In genomic region chr10:132329565-132330485, GRCh38 we compare ENCODE assay signal across 8 cellular contexts. TPM values are rescaled to one million over a fixed set of nuclear protein-coding genes. Genes with fewer than 3 reads are reported as not detected.
A peak's percentile ranks its signal among the peaks of the same experiment; 100 is the strongest.
DNase-seq lines count a peak whose midpoint lies in the region; ATAC-seq and TF ChIP-seq lines count a peak whose summit lies in the region.

No MANE protein-coding gene starts in this region.

- H3K9me3 ChIP-seq in stomach smooth muscle (ENCODE audit: control insufficient read depth in 2 of 2, low read length in 2 of 2), result no peaks in the 10 kb centered on the region

- TF ChIP-seq CTCF in kidney epithelial cell (IDR thresholded peaks at IDR 0.05; ENCODE audit: insufficient read depth, low read length, poor library complexity, severe bottlenecking), result no peak

- no peak for ATAC-seq in HG02678 (IDR thresholded peaks at IDR 0.05; ENCODE audit: unreplicated experiment)

- DNase-seq in GM03348 (ENCODE audit: low spot score) (peak; percentile 66), M059J (ENCODE audit: low read depth) (peak; percentile 38), kidney epithelial cell (ENCODE audit: low read depth) (peak; percentile 48), NAMALWA (ENCODE audit: low spot score) (no peak), superior temporal gyrus (ENCODE audit: extremely low spot score) (no peak)
- DNase-seq in activated effector memory CD4-positive, alpha-beta T cell treated with anti-CD3 and anti-CD28 coated beads, Interleukin-2, amount 50 U/mL, for 16 hours, result peak; percentile 80

- peaks cover 18% of the 10 kb centered on the region for H3K4me1 ChIP-seq in stomach smooth muscle (ENCODE audit: control insufficient read depth, insufficient read depth, low read length)

- no peaks in the 10 kb centered on the region for H3K27me3 ChIP-seq in kidney epithelial cell (ENCODE audit: control insufficient read depth, insufficient read depth, low read length)
- no peaks in the 10 kb centered on the region for H3K27me3 ChIP-seq in stomach smooth muscle (ENCODE audit: control insufficient read depth in 1 of 2, insufficient read depth in 2 of 2, low read length in 2 of 2)

- H3K4me3 ChIP-seq in kidney epithelial cell (ENCODE audit: low read depth, low read length) (peak overlapping the region; percentile 81), stomach smooth muscle (ENCODE audit: low read length in 2 of 2) (peak overlapping the region; percentile 44 to 52)

- H3K9ac ChIP-seq in stomach smooth muscle (ENCODE audit: low read length in 2 of 2), result peak overlapping the region in 1 of 2 donors; percentile 40

- H3K36me3 ChIP-seq in kidney epithelial cell (ENCODE audit: control insufficient read depth, insufficient read depth, low read length), result no peaks in the 10 kb centered on the region
- H3K36me3 ChIP-seq in stomach smooth muscle (ENCODE audit: control insufficient read depth in 2 of 2, insufficient read depth in 2 of 2, low read length in 2 of 2), result no peaks in the 10 kb centered on the region

- no peak overlapping the region for H3K27ac ChIP-seq in stomach smooth muscle (ENCODE audit: low read length)

RNA-seq across cellular contexts. Expression of gene LRRC27, which starts 2.2 kb away (rescaled TPM):
- 3.5 and 4.0 TPM in 2 replicates for total RNA-seq in M059J (2014; rRNA removed; shearing (Covaris generic))
- total RNA-seq in kidney epithelial cell, result 8.1 and 13.3 TPM in 2 replicates

RNA-seq across cellular contexts. Expression of gene STK32C, which starts 22.1 kb away (rescaled TPM):
- total RNA-seq in M059J (2014; rRNA removed; shearing (Covaris generic)), result 0.71 and 3.6 TPM in 2 replicates
- total RNA-seq in kidney epithelial cell, result 12.2 and 14.9 TPM in 2 replicates

Comparison
In these comparisons a context has a peak if more than half of its experiments do, and no peak if none do; other contexts are left out.
1. DNase-seq: peak in GM03348 (single experiment), M059J (single experiment), activated effector memory CD4-positive, alpha-beta T cell treated with anti-CD3 and anti-CD28 coated beads, Interleukin-2, amount 50 U/mL, for 16 hours (single experiment) and kidney epithelial cell (single experiment); none in NAMALWA (single experiment) and superior temporal gyrus (single experiment).